ENCODE assay signal across 27 cellular contexts in genomic region chr11:111449696-111450479, GRCh38.
A peak's percentile ranks its signal among the peaks of the same experiment; 100 is the strongest.
DNase-seq lines count a peak whose midpoint lies in the region; ATAC-seq and TF ChIP-seq lines count a peak whose summit lies in the region.
"Had no signal": no experiment of that assay in that cellular context is flagged by ENCODE, and none has a peak within 500 bp of the region (broad histone marks: within the 10 kb centered on the region; RNA-seq: fewer than 3 reads in every experiment).

No MANE protein-coding gene starts in this region.

- H3K4me2 ChIP-seq in MM.1S (ENCODE audit: low read depth, low read length) = 0 out of 2 replicates have a peak overlapping the region, but pooled peaks have one; percentile 13
- H3K4me2 ChIP-seq: PC-9 had no signal

- no peak for ATAC-seq in HG03439 (IDR thresholded peaks at IDR 0.05; ENCODE audit: unreplicated experiment)
- ATAC-seq: HCT116, sciatic nerve, T-helper 17 cell had no signal

- no peaks in the 10 kb centered on the region for H3K9me3 ChIP-seq in MM.1S (replicated peaks; ENCODE audit: insufficient read depth, low read length)
- H3K9me3 ChIP-seq: MG63, ovary, suprapubic skin had no signal

- H3K27me3 ChIP-seq in MM.1S (replicated peaks; ENCODE audit: insufficient read depth, low read length) (no peaks in the 10 kb centered on the region), dorsolateral prefrontal cortex (peaks cover 0 to 3% (median 0%) of the 10 kb centered on the region in 45 donors)
- H3K27me3 ChIP-seq: MG63, ovary, suprapubic skin had no signal

- H3K79me2 ChIP-seq in MM.1S (ENCODE audit: low read length) = no peaks in the 10 kb centered on the region

- no peaks in the 10 kb centered on the region for H3F3A ChIP-seq in MM.1S (ENCODE audit: insufficient read depth, low read length)

- peak overlapping the region; percentile 30; the same call in 1 of the 2 replicates for H2AFZ ChIP-seq in MM.1S (ENCODE audit: low read length)
- H2AFZ ChIP-seq: PC-9 had no signal

- no peaks in the 10 kb centered on the region for H3K9me2 ChIP-seq in MM.1S (replicated peaks; ENCODE audit: insufficient read depth, low read length)

- H3K4me3 ChIP-seq in MM.1S (ENCODE audit: low read length) (no peak overlapping the region), dorsolateral prefrontal cortex (peak overlapping the region in 1 of 59 donors; percentile 4)
- H3K4me3 ChIP-seq: MG63, ovary, PC-9, suprapubic skin had no signal

- no peaks in the 10 kb centered on the region for H3K36me3 ChIP-seq in MM.1S (replicated peaks; ENCODE audit: insufficient read depth, low read length)
- H3K36me3 ChIP-seq: MG63, ovary, suprapubic skin had no signal

- no peaks in the 10 kb centered on the region for H4K20me1 ChIP-seq in MM.1S (ENCODE audit: insufficient read depth, low read length)

- TF ChIP-seq CTCF in MM.1S (IDR thresholded peaks at IDR 0.05; ENCODE audit: low read length) = no peak
- no peak for TF ChIP-seq CTCF in dorsolateral prefrontal cortex (IDR thresholded peaks at IDR 0.05 in 54 of 56, conservative IDR thresholded peaks at IDR 0.05 in 2 of 56; ENCODE audit: low read depth in 1 of 56, partially characterized antibody in 56 of 56)

- peaks cover 31% of the 10 kb centered on the region for H3K4me1 ChIP-seq in MM.1S (ENCODE audit: low read length)
- H3K4me1 ChIP-seq: suprapubic skin had no signal

- H3K27ac ChIP-seq in MM.1S (ENCODE audit: low read length) (no peak overlapping the region), dorsolateral prefrontal cortex (peak overlapping the region in 57 of 59 donors; percentile 7 to 95 (median 83))
- H3K27ac ChIP-seq: epithelial cell of prostate, ovary, PC-9, suprapubic skin had no signal

- H3K9ac ChIP-seq in MM.1S (ENCODE audit: low read length) = no peak overlapping the region

- DNase-seq in C1 segment of cervical spinal cord (lab: John Stamatoyannopoulos, UW) (peak in 9 of 14 donors; percentile 24 to 72 (median 54)), MM.1S (no peak), dorsolateral prefrontal cortex (peak in 3 of 10 donors; percentile 42 to 76 (median 54)), occipital lobe (lab: John Stamatoyannopoulos, UW) (peak; percentile 18), HuH-7.5 (ENCODE audit: low spot score) (no peak), KG1 (lab: John Stamatoyannopoulos, UW) (no peak), COLO668 (lab: John Stamatoyannopoulos, UW; ENCODE audit: unreplicated experiment) (no peak)
- DNase-seq: activated CD4-positive, alpha-beta T cell treated with anti-CD3 and anti-CD28 coated beads, Interleukin-2, amount 10 ng/mL, durations not matched to agents 24 days and 14 days; activated gamma-delta T cell; CD8-positive, alpha-beta memory T cell; DMS79; foreskin fibroblast; IMR-90; mesenchymal stem cell; MG63; naive B cell; NCI-H1694; NCI-H774; ovary; PC-9; SIG-M5; T-helper 17 cell had no signal

- intact Hi-C loops in dorsolateral prefrontal cortex (cut with DNase I) = loop anchor here (5.0 to 10.0 kb wide), 6 partner anchors 62 to 988 kb away; partner anchors contain the start of genes BTG4 (in 1 of the 2), HOATZ (in 1 of the 2), LAYN (in 1 of the 2) and SIK2 (in 1 of the 2)

Comparison
In these comparisons a context has a peak if more than half of its experiments do, and no peak if none do; other contexts are left out.
1. DNase-seq: peak in C1 segment of cervical spinal cord (9 of 14) and occipital lobe (single experiment); none in MM.1S (single experiment), HuH-7.5 (single experiment), KG1 (single experiment) and COLO668 (single experiment).